1 cellular context compared by ENCODE assay signal in genomic region chr21:43986544-43987451, GRCh38.
TF ChIP-seq lines count a peak whose summit lies in the region.

No MANE protein-coding gene starts in this region.

TF ChIP-seq in HepG2, 621 proteins besides CTCF, POLR2A, EP300 and RAD21 (continued from another document):
- TF ChIP-seq, protein P1, sequence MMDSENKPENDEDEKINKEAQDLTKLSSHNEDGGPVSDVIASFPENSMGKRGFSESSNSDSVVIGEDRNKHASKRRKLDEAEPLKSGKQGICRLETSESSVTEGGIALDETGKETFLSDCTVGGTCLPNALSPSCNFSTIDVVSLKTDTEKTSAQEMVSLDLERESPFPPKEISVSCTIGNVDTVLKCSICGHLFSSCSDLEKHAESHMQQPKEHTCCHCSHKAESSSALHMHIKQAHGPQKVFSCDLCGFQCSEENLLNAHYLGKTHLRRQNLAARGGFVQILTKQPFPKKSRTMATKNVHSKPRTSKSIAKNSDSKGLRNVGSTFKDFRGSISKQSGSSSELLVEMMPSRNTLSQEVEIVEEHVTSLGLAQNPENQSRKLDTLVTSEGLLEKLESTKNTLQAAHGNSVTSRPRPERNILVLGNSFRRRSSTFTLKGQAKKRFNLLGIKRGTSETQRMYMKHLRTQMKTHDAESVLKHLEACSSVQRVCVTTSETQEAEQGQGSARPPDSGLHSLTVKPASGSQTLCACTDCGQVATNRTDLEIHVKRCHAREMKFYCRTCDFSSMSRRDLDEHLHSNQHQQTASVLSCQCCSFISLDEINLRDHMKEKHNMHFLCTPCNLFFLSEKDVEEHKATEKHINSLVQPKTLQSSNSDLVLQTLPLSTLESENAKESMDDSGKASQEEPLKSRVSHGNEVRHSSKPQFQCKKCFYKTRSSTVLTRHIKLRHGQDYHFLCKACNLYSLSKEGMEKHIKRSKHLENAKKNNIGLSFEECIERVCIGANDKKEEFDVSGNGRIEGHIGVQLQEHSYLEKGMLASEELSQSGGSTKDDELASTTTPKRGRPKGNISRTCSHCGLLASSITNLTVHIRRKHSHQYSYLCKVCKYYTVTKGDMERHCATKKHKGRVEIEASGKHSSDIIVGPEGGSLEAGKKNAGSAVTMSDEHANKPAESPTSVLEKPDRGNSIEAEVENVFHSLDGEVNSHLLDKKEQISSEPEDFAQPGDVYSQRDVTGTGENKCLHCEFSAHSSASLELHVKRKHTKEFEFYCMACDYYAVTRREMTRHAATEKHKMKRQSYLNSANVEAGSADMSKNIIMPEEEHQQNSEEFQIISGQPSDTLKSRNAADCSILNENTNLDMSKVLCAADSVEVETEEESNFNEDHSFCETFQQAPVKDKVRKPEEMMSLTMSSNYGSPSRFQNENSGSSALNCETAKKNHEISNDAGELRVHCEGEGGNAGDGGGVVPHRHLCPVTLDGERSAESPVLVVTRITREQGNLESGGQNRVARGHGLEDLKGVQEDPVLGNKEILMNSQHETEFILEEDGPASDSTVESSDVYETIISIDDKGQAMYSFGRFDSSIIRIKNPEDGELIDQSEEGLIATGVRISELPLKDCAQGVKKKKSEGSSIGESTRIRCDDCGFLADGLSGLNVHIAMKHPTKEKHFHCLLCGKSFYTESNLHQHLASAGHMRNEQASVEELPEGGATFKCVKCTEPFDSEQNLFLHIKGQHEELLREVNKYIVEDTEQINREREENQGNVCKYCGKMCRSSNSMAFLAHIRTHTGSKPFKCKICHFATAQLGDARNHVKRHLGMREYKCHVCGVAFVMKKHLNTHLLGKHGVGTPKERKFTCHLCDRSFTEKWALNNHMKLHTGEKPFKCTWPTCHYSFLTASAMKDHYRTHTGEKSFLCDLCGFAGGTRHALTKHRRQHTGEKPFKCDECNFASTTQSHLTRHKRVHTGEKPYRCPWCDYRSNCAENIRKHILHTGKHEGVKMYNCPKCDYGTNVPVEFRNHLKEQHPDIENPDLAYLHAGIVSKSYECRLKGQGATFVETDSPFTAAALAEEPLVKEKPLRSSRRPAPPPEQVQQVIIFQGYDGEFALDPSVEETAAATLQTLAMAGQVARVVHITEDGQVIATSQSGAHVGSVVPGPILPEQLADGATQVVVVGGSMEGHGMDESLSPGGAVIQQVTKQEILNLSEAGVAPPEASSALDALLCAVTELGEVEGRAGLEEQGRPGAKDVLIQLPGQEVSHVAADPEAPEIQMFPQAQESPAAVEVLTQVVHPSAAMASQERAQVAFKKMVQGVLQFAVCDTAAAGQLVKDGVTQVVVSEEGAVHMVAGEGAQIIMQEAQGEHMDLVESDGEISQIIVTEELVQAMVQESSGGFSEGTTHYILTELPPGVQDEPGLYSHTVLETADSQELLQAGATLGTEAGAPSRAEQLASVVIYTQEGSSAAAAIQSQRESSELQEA (CRISPR knock-in tag; IDR thresholded peaks at IDR 0.05; ENCODE audit: not compliant biosample characterization) = no peak
- TF ChIP-seq RBM22 (optimal IDR thresholded peaks at IDR 0.05; ENCODE audit: low read length) = no peak
- TF ChIP-seq FOXA1 (IDR thresholded peaks at IDR 0.05) = no peak
- TF ChIP-seq FOXA1 (CRISPR knock-in tag; IDR thresholded peaks at IDR 0.05) = 0 out of 2 replicates have a peak, but pooled peaks have one; percentile 24
- TF ChIP-seq, protein P2, sequence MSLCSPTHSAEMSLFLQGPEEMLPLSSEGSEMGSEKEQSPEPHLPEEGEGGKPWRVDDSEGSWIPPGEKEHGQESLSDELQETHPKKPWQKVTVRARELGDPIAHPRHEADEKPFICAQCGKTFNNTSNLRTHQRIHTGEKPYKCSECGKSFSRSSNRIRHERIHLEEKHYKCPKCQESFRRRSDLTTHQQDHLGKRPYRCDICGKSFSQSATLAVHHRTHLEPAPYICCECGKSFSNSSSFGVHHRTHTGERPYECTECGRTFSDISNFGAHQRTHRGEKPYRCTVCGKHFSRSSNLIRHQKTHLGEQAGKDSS (CRISPR knock-in tag; IDR thresholded peaks at IDR 0.05; ENCODE audit: borderline replicate concordance, low read depth) = no peak
